19 cellular contexts compared by ENCODE assay signal in genomic region chr13:99439850-99440604, GRCh38.
DNase-seq lines count a peak whose midpoint lies in the region; ATAC-seq and TF ChIP-seq lines count a peak whose summit lies in the region.
"Had no signal": no experiment of that assay in that cellular context is flagged by ENCODE, and none has a peak within 500 bp of the region (broad histone marks: within the 10 kb centered on the region; RNA-seq: fewer than 3 reads in every experiment).

No MANE protein-coding gene starts in this region.

- no peak for ATAC-seq in HG03135 (IDR thresholded peaks at IDR 0.05; ENCODE audit: unreplicated experiment)
- ATAC-seq: GM12878, T-helper 17 cell had no signal

- H3K4me3 ChIP-seq in H7 (ENCODE audit: insufficient read depth, low read depth, low read length) (no peak overlapping the region), lower leg skin (ENCODE audit: low read depth, poor library complexity, severe bottlenecking) (no peak overlapping the region)
- H3K4me3 ChIP-seq: GM12878, HAP-1, Peyer's patch had no signal

- no peaks in the 10 kb centered on the region for H3K27me3 ChIP-seq in H7 (ENCODE audit: control insufficient read depth, insufficient read depth, low read length)
- H3K27me3 ChIP-seq: Peyer's patch had no signal

- no peaks in the 10 kb centered on the region for H3K36me3 ChIP-seq in H7 (replicated peaks; ENCODE audit: control insufficient read depth, insufficient read depth, low read length)
- H3K36me3 ChIP-seq: BE2C, HAP-1, Peyer's patch had no signal

- no peak for TF ChIP-seq POLR2A in lower leg skin (IDR thresholded peaks at IDR 0.05)

- peak; percentile 6 for DNase-seq in NCI-H748 (lab: John Stamatoyannopoulos, UW; ENCODE audit: unreplicated experiment)
- DNase-seq in NCI-H748 treated with DMSO at 0.1 percent for 48 hours (lab: John Stamatoyannopoulos, UW) = no peak
- peak; percentile 13 for DNase-seq in H7
- peak; percentile 18 for DNase-seq in NCI-H69 (lab: John Stamatoyannopoulos, UW)
- peak; percentile 32 for DNase-seq in renal cortical epithelial cell (ENCODE audit: low read depth)
- DNase-seq in lower leg skin (ENCODE audit: low spot score in 2 of 2) = no peak
- DNase-seq in NCI-H1092 treated with DMSO at 0.1 percent for 48 hours (lab: John Stamatoyannopoulos, UW) = no peak
- DNase-seq: BE2C; CD4-positive, alpha-beta memory T cell; EL; NCI-H1694 treated with DMSO at 0.1 percent for 48 hours; NCI-H2107; NCI-H2227 treated with DMSO at 0.1 percent for 48 hours; NCI-H510A treated with DMSO at 0.1 percent for 48 hours; Peyer's patch; T-helper 17 cell had no signal

- 66 to 71% methylated on average over 11 of the region's 11 CpGs for WGBS in lower leg skin, 2 donors

- TF ChIP-seq CTCF in lower leg skin (IDR thresholded peaks at IDR 0.05) = no peak

- intact Hi-C loops in lower leg skin (cut with DNase I; ENCODE audit: low total_unique reads) = loop anchor here (5.0 kb wide), 1 partner anchor 268 kb away; no protein-coding TSS in a partner anchor

Comparison
In these comparisons a context has a peak if more than half of its experiments do, and no peak if none do; other contexts are left out.
1. DNase-seq: peak in NCI-H748 (single experiment), H7 (single experiment), NCI-H69 (single experiment) and renal cortical epithelial cell (single experiment); none in NCI-H748 treated with DMSO at 0.1 percent for 48 hours (single experiment), lower leg skin (0 of 2) and NCI-H1092 treated with DMSO at 0.1 percent for 48 hours (single experiment).